1 cellular context compared by ENCODE assay signal in the genomic region with DNA sequence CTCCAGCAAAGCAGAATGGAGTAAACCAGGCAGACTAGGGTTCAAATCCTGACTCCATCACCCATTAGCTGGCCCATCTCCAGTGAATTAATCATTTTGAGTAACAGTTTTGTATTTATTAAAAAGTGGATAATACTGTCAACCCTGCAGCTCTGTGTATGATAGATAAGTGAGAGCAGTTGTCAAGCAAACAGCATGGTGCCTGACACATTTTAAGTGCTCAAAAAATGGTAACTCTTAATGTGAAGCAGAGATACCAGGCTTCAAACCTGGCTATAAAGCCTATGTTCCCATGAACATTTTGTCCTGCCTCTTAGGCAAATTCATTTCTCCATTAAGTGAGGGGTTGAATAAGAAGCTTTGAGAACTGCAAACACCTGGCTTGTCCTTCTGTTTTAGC.
A peak's percentile ranks its signal among the peaks of the same experiment; 100 is the strongest.
TF ChIP-seq lines count a peak whose summit lies in the region.

No MANE protein-coding gene starts in this region.

TF ChIP-seq in K562, 482 proteins besides CTCF, POLR2A, EP300 and RAD21:
- TF ChIP-seq, protein P1, sequence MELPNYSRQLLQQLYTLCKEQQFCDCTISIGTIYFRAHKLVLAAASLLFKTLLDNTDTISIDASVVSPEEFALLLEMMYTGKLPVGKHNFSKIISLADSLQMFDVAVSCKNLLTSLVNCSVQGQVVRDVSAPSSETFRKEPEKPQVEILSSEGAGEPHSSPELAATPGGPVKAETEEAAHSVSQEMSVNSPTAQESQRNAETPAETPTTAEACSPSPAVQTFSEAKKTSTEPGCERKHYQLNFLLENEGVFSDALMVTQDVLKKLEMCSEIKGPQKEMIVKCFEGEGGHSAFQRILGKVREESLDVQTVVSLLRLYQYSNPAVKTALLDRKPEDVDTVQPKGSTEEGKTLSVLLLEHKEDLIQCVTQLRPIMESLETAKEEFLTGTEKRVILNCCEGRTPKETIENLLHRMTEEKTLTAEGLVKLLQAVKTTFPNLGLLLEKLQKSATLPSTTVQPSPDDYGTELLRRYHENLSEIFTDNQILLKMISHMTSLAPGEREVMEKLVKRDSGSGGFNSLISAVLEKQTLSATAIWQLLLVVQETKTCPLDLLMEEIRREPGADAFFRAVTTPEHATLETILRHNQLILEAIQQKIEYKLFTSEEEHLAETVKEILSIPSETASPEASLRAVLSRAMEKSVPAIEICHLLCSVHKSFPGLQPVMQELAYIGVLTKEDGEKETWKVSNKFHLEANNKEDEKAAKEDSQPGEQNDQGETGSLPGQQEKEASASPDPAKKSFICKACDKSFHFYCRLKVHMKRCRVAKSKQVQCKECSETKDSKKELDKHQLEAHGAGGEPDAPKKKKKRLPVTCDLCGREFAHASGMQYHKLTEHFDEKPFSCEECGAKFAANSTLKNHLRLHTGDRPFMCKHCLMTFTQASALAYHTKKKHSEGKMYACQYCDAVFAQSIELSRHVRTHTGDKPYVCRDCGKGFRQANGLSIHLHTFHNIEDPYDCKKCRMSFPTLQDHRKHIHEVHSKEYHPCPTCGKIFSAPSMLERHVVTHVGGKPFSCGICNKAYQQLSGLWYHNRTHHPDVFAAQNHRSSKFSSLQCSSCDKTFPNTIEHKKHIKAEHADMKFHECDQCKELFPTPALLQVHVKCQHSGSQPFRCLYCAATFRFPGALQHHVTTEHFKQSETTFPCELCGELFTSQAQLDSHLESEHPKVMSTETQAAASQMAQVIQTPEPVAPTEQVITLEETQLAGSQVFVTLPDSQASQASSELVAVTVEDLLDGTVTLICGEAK (IDR thresholded peaks at IDR 0.05): no peak
- TF ChIP-seq, protein P1 (CRISPR knock-in tag; IDR thresholded peaks at IDR 0.05): no peak
- TF ChIP-seq MTF1 (CRISPR knock-in tag; IDR thresholded peaks at IDR 0.05; ENCODE audit: borderline replicate concordance) (no peak), MYNN (IDR thresholded peaks at IDR 0.05) (peak; percentile 78), MYNN (CRISPR knock-in tag; IDR thresholded peaks at IDR 0.05) (no peak)
TF ChIP-seq in K562: peak in this region for 1.
